ENCODE assay signal across 1 cellular context in the genomic region with DNA sequence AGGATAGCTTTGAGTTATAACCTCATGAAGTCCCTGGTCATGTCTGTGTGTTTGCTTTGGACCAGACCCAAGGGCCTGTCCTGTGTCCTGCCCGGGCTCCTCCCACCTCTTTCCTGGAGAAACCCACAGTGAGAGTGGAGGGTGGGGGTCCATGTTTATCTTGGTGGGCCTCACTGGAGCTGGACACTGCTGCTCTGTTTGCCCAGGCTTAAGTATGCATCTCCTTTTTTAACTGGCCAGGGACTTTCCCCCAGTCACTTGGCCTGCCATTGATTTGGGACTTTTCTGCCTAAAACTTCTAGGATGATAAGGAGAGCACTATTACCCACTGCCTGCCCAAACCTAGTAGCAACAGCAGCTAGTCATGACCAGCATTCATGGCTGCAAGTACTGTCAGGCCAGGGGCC.
A peak's percentile ranks its signal among the peaks of the same experiment; 100 is the strongest.
TF ChIP-seq lines count a peak whose summit lies in the region.

No MANE protein-coding gene starts in this region.

TF ChIP-seq in HepG2, 621 proteins besides CTCF, POLR2A, EP300 and RAD21 (continued from another document and continues in another):
- TF ChIP-seq, protein P1, sequence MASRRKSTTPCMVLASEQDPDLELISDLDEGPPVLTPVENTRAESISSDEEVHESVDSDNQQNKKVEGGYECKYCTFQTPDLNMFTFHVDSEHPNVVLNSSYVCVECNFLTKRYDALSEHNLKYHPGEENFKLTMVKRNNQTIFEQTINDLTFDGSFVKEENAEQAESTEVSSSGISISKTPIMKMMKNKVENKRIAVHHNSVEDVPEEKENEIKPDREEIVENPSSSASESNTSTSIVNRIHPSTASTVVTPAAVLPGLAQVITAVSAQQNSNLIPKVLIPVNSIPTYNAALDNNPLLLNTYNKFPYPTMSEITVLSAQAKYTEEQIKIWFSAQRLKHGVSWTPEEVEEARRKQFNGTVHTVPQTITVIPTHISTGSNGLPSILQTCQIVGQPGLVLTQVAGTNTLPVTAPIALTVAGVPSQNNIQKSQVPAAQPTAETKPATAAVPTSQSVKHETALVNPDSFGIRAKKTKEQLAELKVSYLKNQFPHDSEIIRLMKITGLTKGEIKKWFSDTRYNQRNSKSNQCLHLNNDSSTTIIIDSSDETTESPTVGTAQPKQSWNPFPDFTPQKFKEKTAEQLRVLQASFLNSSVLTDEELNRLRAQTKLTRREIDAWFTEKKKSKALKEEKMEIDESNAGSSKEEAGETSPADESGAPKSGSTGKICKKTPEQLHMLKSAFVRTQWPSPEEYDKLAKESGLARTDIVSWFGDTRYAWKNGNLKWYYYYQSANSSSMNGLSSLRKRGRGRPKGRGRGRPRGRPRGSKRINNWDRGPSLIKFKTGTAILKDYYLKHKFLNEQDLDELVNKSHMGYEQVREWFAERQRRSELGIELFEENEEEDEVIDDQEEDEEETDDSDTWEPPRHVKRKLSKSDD (CRISPR knock-in tag; IDR thresholded peaks at IDR 0.05; ENCODE audit: low read depth): no peak
- TF ChIP-seq ETV5 (CRISPR knock-in tag; IDR thresholded peaks at IDR 0.05; ENCODE audit: borderline replicate concordance): no peak
- 0 out of 2 replicates have a peak, but pooled peaks have one; percentile 35 for TF ChIP-seq HOXA3 (CRISPR knock-in tag; IDR thresholded peaks at IDR 0.05)
- no peak for TF ChIP-seq SRSF9 (IDR thresholded peaks at IDR 0.05; ENCODE audit: borderline replicate concordance, insufficient read depth, low read depth, low read length, poor library complexity, severe bottlenecking)
- TF ChIP-seq, protein P2, sequence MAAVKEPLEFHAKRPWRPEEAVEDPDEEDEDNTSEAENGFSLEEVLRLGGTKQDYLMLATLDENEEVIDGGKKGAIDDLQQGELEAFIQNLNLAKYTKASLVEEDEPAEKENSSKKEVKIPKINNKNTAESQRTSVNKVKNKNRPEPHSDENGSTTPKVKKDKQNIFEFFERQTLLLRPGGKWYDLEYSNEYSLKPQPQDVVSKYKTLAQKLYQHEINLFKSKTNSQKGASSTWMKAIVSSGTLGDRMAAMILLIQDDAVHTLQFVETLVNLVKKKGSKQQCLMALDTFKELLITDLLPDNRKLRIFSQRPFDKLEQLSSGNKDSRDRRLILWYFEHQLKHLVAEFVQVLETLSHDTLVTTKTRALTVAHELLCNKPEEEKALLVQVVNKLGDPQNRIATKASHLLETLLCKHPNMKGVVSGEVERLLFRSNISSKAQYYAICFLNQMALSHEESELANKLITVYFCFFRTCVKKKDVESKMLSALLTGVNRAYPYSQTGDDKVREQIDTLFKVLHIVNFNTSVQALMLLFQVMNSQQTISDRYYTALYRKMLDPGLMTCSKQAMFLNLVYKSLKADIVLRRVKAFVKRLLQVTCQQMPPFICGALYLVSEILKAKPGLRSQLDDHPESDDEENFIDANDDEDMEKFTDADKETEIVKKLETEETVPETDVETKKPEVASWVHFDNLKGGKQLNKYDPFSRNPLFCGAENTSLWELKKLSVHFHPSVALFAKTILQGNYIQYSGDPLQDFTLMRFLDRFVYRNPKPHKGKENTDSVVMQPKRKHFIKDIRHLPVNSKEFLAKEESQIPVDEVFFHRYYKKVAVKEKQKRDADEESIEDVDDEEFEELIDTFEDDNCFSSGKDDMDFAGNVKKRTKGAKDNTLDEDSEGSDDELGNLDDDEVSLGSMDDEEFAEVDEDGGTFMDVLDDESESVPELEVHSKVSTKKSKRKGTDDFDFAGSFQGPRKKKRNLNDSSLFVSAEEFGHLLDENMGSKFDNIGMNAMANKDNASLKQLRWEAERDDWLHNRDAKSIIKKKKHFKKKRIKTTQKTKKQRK (IDR thresholded peaks at IDR 0.05; ENCODE audit: low read length): no peak
- no peak for TF ChIP-seq SMARCC2 (IDR thresholded peaks at IDR 0.05)
- TF ChIP-seq ZKSCAN1 (IDR thresholded peaks at IDR 0.05; ENCODE audit: low read length): no peak
- TF ChIP-seq, protein P3, sequence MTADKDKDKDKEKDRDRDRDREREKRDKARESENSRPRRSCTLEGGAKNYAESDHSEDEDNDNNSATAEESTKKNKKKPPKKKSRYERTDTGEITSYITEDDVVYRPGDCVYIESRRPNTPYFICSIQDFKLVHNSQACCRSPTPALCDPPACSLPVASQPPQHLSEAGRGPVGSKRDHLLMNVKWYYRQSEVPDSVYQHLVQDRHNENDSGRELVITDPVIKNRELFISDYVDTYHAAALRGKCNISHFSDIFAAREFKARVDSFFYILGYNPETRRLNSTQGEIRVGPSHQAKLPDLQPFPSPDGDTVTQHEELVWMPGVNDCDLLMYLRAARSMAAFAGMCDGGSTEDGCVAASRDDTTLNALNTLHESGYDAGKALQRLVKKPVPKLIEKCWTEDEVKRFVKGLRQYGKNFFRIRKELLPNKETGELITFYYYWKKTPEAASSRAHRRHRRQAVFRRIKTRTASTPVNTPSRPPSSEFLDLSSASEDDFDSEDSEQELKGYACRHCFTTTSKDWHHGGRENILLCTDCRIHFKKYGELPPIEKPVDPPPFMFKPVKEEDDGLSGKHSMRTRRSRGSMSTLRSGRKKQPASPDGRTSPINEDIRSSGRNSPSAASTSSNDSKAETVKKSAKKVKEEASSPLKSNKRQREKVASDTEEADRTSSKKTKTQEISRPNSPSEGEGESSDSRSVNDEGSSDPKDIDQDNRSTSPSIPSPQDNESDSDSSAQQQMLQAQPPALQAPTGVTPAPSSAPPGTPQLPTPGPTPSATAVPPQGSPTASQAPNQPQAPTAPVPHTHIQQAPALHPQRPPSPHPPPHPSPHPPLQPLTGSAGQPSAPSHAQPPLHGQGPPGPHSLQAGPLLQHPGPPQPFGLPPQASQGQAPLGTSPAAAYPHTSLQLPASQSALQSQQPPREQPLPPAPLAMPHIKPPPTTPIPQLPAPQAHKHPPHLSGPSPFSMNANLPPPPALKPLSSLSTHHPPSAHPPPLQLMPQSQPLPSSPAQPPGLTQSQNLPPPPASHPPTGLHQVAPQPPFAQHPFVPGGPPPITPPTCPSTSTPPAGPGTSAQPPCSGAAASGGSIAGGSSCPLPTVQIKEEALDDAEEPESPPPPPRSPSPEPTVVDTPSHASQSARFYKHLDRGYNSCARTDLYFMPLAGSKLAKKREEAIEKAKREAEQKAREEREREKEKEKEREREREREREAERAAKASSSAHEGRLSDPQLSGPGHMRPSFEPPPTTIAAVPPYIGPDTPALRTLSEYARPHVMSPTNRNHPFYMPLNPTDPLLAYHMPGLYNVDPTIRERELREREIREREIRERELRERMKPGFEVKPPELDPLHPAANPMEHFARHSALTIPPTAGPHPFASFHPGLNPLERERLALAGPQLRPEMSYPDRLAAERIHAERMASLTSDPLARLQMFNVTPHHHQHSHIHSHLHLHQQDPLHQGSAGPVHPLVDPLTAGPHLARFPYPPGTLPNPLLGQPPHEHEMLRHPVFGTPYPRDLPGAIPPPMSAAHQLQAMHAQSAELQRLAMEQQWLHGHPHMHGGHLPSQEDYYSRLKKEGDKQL (CRISPR knock-in tag; IDR thresholded peaks at IDR 0.05; ENCODE audit: low read depth): no peak
- no peak for TF ChIP-seq REPIN1 (CRISPR knock-in tag; IDR thresholded peaks at IDR 0.05; ENCODE audit: borderline replicate concordance, low read depth)
- TF ChIP-seq MLLT10 (CRISPR knock-in tag; IDR thresholded peaks at IDR 0.05): no peak
- TF ChIP-seq ZBTB20 (CRISPR knock-in tag; IDR thresholded peaks at IDR 0.05; ENCODE audit: borderline replicate concordance, low read depth): no peak
- TF ChIP-seq HNF4A (CRISPR knock-in tag; IDR thresholded peaks at IDR 0.05): peak; percentile 20; the same call in 1 of the 2 replicates
- no peak for TF ChIP-seq ZNF724P (CRISPR knock-in tag; IDR thresholded peaks at IDR 0.05; ENCODE audit: borderline replicate concordance)
- peak; percentile 80 for TF ChIP-seq SP5 (CRISPR knock-in tag; IDR thresholded peaks at IDR 0.05; ENCODE audit: borderline replicate concordance, low read depth)
- TF ChIP-seq, protein P4, sequence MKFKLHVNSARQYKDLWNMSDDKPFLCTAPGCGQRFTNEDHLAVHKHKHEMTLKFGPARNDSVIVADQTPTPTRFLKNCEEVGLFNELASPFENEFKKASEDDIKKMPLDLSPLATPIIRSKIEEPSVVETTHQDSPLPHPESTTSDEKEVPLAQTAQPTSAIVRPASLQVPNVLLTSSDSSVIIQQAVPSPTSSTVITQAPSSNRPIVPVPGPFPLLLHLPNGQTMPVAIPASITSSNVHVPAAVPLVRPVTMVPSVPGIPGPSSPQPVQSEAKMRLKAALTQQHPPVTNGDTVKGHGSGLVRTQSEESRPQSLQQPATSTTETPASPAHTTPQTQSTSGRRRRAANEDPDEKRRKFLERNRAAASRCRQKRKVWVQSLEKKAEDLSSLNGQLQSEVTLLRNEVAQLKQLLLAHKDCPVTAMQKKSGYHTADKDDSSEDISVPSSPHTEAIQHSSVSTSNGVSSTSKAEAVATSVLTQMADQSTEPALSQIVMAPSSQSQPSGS (CRISPR knock-in tag; IDR thresholded peaks at IDR 0.05): no peak
- no peak for TF ChIP-seq PTBP1 (IDR thresholded peaks at IDR 0.05; ENCODE audit: low read depth, low read length, poor library complexity, severe bottlenecking)
- no peak for TF ChIP-seq ZNF160 (CRISPR knock-in tag; IDR thresholded peaks at IDR 0.05)
- TF ChIP-seq ZBTB42 (CRISPR knock-in tag; IDR thresholded peaks at IDR 0.05): no peak
- TF ChIP-seq, protein P5, sequence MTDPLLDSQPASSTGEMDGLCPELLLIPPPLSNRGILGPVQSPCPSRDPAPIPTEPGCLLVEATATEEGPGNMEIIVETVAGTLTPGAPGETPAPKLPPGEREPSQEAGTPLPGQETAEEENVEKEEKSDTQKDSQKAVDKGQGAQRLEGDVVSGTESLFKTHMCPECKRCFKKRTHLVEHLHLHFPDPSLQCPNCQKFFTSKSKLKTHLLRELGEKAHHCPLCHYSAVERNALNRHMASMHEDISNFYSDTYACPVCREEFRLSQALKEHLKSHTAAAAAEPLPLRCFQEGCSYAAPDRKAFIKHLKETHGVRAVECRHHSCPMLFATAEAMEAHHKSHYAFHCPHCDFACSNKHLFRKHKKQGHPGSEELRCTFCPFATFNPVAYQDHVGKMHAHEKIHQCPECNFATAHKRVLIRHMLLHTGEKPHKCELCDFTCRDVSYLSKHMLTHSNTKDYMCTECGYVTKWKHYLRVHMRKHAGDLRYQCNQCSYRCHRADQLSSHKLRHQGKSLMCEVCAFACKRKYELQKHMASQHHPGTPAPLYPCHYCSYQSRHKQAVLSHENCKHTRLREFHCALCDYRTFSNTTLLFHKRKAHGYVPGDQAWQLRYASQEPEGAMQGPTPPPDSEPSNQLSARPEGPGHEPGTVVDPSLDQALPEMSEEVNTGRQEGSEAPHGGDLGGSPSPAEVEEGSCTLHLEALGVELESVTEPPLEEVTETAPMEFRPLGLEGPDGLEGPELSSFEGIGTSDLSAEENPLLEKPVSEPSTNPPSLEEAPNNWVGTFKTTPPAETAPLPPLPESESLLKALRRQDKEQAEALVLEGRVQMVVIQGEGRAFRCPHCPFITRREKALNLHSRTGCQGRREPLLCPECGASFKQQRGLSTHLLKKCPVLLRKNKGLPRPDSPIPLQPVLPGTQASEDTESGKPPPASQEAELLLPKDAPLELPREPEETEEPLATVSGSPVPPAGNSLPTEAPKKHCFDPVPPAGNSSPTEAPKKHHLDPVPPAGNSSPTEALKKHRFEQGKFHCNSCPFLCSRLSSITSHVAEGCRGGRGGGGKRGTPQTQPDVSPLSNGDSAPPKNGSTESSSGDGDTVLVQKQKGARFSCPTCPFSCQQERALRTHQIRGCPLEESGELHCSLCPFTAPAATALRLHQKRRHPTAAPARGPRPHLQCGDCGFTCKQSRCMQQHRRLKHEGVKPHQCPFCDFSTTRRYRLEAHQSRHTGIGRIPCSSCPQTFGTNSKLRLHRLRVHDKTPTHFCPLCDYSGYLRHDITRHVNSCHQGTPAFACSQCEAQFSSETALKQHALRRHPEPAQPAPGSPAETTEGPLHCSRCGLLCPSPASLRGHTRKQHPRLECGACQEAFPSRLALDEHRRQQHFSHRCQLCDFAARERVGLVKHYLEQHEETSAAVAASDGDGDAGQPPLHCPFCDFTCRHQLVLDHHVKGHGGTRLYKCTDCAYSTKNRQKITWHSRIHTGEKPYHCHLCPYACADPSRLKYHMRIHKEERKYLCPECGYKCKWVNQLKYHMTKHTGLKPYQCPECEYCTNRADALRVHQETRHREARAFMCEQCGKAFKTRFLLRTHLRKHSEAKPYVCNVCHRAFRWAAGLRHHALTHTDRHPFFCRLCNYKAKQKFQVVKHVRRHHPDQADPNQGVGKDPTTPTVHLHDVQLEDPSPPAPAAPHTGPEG (CRISPR knock-in tag; IDR thresholded peaks at IDR 0.05): no peak
- no peak for TF ChIP-seq ZSCAN30 (CRISPR knock-in tag; IDR thresholded peaks at IDR 0.05)
- TF ChIP-seq, protein P6, sequence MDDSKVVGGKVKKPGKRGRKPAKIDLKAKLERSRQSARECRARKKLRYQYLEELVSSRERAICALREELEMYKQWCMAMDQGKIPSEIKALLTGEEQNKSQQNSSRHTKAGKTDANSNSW (CRISPR knock-in tag; IDR thresholded peaks at IDR 0.05; ENCODE audit: borderline replicate concordance): no peak
- TF ChIP-seq CHCHD3 (CRISPR knock-in tag; IDR thresholded peaks at IDR 0.05): no peak
- TF ChIP-seq ZNF703 (CRISPR knock-in tag; IDR thresholded peaks at IDR 0.05; ENCODE audit: borderline replicate concordance): no peak
- TF ChIP-seq, protein P7, sequence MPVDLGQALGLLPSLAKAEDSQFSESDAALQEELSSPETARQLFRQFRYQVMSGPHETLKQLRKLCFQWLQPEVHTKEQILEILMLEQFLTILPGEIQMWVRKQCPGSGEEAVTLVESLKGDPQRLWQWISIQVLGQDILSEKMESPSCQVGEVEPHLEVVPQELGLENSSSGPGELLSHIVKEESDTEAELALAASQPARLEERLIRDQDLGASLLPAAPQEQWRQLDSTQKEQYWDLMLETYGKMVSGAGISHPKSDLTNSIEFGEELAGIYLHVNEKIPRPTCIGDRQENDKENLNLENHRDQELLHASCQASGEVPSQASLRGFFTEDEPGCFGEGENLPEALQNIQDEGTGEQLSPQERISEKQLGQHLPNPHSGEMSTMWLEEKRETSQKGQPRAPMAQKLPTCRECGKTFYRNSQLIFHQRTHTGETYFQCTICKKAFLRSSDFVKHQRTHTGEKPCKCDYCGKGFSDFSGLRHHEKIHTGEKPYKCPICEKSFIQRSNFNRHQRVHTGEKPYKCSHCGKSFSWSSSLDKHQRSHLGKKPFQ (CRISPR knock-in tag; IDR thresholded peaks at IDR 0.05; ENCODE audit: insufficient replicate concordance): no peak
- no peak for TF ChIP-seq ZNF589 (CRISPR knock-in tag; conservative IDR thresholded peaks at IDR 0.05)
- TF ChIP-seq ZNF790 (CRISPR knock-in tag; IDR thresholded peaks at IDR 0.05; ENCODE audit: borderline replicate concordance): no peak
- no peak for TF ChIP-seq BRD4 (CRISPR knock-in tag; IDR thresholded peaks at IDR 0.05)
- TF ChIP-seq ZNF296 (CRISPR knock-in tag; conservative IDR thresholded peaks at IDR 0.05): peak; percentile 82; the same call in 1 of the 2 replicates
- TF ChIP-seq ZBTB8A (CRISPR knock-in tag; IDR thresholded peaks at IDR 0.05; ENCODE audit: borderline replicate concordance, low read depth): no peak
- TF ChIP-seq ZNF670 (CRISPR knock-in tag; IDR thresholded peaks at IDR 0.05; ENCODE audit: borderline replicate concordance): no peak
- no peak for TF ChIP-seq DR1 (CRISPR knock-in tag; IDR thresholded peaks at IDR 0.05)
